ENCODE assay signal across 1 cellular context in the genomic region with DNA sequence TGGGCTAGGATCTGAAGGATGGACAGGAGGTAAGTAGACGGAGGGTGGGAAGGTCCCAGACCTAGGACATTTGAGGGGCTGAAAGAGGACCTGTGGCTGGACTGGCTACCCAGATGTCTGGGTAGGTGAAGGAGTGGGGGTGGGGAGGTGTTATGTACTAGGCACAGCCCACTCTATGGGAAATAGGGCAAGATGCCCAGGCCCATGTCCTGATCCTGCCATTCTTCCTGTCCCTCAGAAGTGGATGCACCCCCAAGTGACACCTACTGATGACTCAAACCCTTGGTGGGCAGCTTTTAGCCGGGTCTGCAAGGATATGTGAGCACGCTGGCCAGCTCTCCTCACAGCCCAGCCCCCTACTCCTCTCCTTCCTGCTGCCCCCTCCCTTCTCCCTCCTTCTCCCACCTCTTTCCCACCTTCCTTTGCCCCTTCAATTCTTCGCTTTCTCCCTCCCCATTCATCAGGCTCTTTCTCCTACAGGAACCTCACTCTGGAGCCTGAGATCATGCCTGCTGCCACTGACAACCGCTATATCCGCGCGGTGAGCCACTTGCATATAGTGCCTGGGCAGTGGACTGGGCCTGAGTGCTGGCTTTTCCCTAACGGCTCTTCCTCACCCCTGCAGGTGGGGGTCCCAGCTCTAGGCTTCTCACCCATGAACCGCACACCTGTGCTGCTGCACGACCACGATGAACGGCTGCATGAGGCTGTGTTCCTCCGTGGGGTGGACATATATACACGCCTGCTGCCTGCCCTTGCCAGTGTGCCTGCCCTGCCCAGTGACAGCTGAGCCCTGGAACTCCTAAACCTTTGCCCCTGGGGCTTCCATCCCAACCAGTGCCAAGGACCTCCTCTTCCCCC.
TF ChIP-seq lines count a peak whose summit lies in the region.

No MANE protein-coding gene starts in this region.

TF ChIP-seq in K562, 482 proteins besides CTCF, POLR2A, EP300 and RAD21:
- TF ChIP-seq MEIS2 (IDR thresholded peaks at IDR 0.05; ENCODE audit: partially characterized antibody) = no peak
- TF ChIP-seq RBFOX2 (IDR thresholded peaks at IDR 0.05; ENCODE audit: low read depth, low read length) = peak; percentile 38; the same call in 1 of the 2 replicates
- TF ChIP-seq POLR2G (IDR thresholded peaks at IDR 0.05; ENCODE audit: low read depth, low read length) = peak; percentile 43
- TF ChIP-seq, protein P1, sequence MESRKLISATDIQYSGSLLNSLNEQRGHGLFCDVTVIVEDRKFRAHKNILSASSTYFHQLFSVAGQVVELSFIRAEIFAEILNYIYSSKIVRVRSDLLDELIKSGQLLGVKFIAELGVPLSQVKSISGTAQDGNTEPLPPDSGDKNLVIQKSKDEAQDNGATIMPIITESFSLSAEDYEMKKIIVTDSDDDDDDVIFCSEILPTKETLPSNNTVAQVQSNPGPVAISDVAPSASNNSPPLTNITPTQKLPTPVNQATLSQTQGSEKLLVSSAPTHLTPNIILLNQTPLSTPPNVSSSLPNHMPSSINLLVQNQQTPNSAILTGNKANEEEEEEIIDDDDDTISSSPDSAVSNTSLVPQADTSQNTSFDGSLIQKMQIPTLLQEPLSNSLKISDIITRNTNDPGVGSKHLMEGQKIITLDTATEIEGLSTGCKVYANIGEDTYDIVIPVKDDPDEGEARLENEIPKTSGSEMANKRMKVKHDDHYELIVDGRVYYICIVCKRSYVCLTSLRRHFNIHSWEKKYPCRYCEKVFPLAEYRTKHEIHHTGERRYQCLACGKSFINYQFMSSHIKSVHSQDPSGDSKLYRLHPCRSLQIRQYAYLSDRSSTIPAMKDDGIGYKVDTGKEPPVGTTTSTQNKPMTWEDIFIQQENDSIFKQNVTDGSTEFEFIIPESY (CRISPR knock-in tag; IDR thresholded peaks at IDR 0.05) = peak; percentile 69
